In the genomic region with DNA sequence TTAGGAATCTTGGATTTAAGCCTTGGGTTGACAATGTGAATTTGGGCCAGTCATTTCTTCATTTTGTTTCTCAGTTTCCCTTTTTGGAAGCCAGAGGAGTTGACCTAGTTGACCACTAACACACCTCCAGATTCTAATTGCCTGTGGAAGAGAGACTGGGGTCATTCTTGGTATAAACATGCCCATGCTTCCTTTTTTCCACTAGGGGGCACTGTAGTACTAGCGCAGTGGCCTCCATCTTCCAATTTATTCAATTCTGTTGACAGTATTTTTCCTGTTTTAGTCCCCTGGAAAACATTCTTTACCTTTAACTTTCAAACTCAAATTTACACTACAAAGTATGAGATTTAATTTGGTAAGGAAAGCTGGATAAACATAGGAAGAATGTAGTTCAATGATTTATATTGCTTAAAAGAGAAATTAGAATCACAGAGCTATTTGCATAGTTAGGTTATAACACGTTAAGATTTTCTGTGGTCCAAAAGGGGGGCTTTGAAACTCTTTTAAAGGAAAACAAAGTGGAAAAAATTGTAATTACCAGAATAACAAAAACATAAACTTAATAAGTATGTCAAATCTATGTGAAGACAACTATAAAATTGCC, we compare ENCODE assay signal across 8 cellular contexts. TPM values are rescaled to one million over a fixed set of nuclear protein-coding genes. Genes with fewer than 3 reads are reported as not detected.
DNase-seq lines count a peak whose midpoint lies in the region; ATAC-seq and TF ChIP-seq lines count a peak whose summit lies in the region.

No MANE protein-coding gene starts in this region.

- ATAC-seq in GM19372 (IDR thresholded peaks at IDR 0.05; ENCODE audit: low read depth, unreplicated experiment) (peak; percentile 64), T-helper 17 cell (peak; percentile 73), HG03442 (IDR thresholded peaks at IDR 0.05; ENCODE audit: unreplicated experiment) (no peak)

- H3K27me3 Mint-ChIP-seq in T-helper 17 cell, result no peaks in the 10 kb centered on the region

- H3K4me1 ChIP-seq in neutrophil (ENCODE audit: control insufficient read depth in 1 of 2, insufficient read depth in 1 of 2, low read depth in 1 of 2, low read length in 1 of 2), result peaks cover 16 to 22% of the 10 kb centered on the region in 2 experiments

- DNase-seq in DMS114 treated with DMSO at 0.1 percent for 48 hours (lab: John Stamatoyannopoulos, UW; ENCODE audit: unreplicated experiment), result peak; percentile 35
- DNase-seq in NCI-H1436 treated with DMSO at 0.1 percent for 48 hours (lab: John Stamatoyannopoulos, UW), result peak; percentile 4
- DNase-seq in T-helper 17 cell, result no peak
- peak; percentile 56 for DNase-seq in fibroblast of mammary gland (ENCODE audit: low read depth)
- DNase-seq in stimulated activated CD4-positive, alpha-beta T cell treated with anti-CD3 and anti-CD28 coated beads, Interleukin-2, amount 100 ng/mL, for 48 hours, result no peak

- peaks cover 2% of the 10 kb centered on the region for H3K4me1 Mint-ChIP-seq in T-helper 17 cell

- no peak overlapping the region for H3K27ac ChIP-seq in neutrophil

- TF ChIP-seq CTCF in fibroblast of mammary gland (conservative IDR thresholded peaks at IDR 0.05; ENCODE audit: control insufficient read depth, insufficient read depth, low read depth, low read length), result peak; percentile 97
- TF ChIP-seq CTCF in neutrophil (IDR thresholded peaks at IDR 0.05), result peak; percentile 86

- H3K4me3 Mint-ChIP-seq in T-helper 17 cell, result no peak overlapping the region

- peak overlapping the region; percentile 19 for H3K27ac Mint-ChIP-seq in T-helper 17 cell

- H3K9me3 ChIP-seq in T-helper 17 cell (ENCODE audit: control insufficient read depth, low read length, poor library complexity, severe bottlenecking) (no peaks in the 10 kb centered on the region), neutrophil (no peaks in the 10 kb centered on the region)

- H3K4me3 ChIP-seq in fibroblast of mammary gland (ENCODE audit: control insufficient read depth, low read depth, low read length) (no peak overlapping the region), neutrophil (ENCODE audit: low read depth in 1 of 2, low read length in 1 of 2) (no peak overlapping the region)

- no peaks in the 10 kb centered on the region for H3K36me3 ChIP-seq in neutrophil

- no peaks in the 10 kb centered on the region for H3K27me3 ChIP-seq in neutrophil

- H3K36me3 Mint-ChIP-seq in T-helper 17 cell (ENCODE audit: low read depth), result no peaks in the 10 kb centered on the region

RNA-seq across cellular contexts. Expression of a gene that starts 57.5 kb away (rescaled TPM):
- 10 to 100 TPM; 26.2 to 27.7 TPM for total RNA-seq in T-helper 17 cell

Comparison
In these comparisons a context has a peak if more than half of its experiments do, and no peak if none do; other contexts are left out.
1. DNase-seq: peak in DMS114 treated with DMSO at 0.1 percent for 48 hours (single experiment), NCI-H1436 treated with DMSO at 0.1 percent for 48 hours (single experiment) and fibroblast of mammary gland (single experiment); none in T-helper 17 cell (0 of 3) and stimulated activated CD4-positive, alpha-beta T cell treated with anti-CD3 and anti-CD28 coated beads, Interleukin-2, amount 100 ng/mL, for 48 hours (0 of 2).